In the genomic region with DNA sequence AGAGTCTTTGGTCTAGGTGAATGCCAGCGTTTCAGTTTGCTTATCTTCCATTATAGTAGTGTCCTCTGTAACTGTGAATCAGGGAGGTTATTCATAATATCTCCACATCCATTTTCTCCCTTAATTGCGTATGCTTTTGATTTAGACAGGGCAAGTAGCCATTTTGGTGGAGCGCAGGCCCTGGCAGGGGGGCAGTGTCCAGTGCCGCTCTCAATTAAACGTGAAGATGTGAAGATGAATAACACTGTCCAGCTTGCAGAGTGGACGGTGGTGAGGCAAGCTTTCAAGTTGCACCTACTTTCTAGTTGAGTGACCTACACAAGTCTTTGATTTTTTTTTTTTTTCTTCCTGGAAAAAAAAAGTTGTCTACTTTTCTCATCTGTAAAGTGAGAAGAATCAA, we compare ENCODE assay signal across 8 cellular contexts. TPM values are rescaled to one million over a fixed set of nuclear protein-coding genes. Genes with fewer than 3 reads are reported as not detected.
DNase-seq lines count a peak whose midpoint lies in the region; ATAC-seq, FAIRE-seq and TF ChIP-seq lines count a peak whose summit lies in the region.

No MANE protein-coding gene starts in this region.

- intact Hi-C loops in Calu3 (cut with micrococcal nuclease; ENCODE audit: unreplicated experiment) (no loop called here), activated B cell treated with CpG ODN at 0.5 μM for 24 hours (cut with micrococcal nuclease) (loop anchor here (10.0 kb wide), 2 partner anchors 524 to 1214 kb away; no protein-coding TSS in a partner anchor), esophagus muscularis mucosa (cut with DNase I) (no loop called here), head of caudate nucleus (cut with DNase I) (no loop called here)

- no peaks in the 10 kb centered on the region for H3K9me3 ChIP-seq in esophagus muscularis mucosa

- H3K4me1 ChIP-seq in esophagus muscularis mucosa = peaks cover 79 to 88% (median 86%) of the 10 kb centered on the region in 4 donors

- peaks cover 47% of the 10 kb centered on the region for H3K36me3 Mint-ChIP-seq in Calu3 (ENCODE audit: insufficient read depth, unreplicated experiment)
- peaks cover 4% of the 10 kb centered on the region for H3K36me3 Mint-ChIP-seq in activated B cell treated with CpG ODN at 0.5 μM for 24 hours (ENCODE audit: low read depth)
- peaks cover 2% of the 10 kb centered on the region for H3K36me3 Mint-ChIP-seq in progenitor cell of endocrine pancreas (ENCODE audit: insufficient read depth)

- DNase-seq in Calu3 (no peak), activated B cell treated with CpG ODN at 0.5 μM for 24 hours (no peak), esophagus muscularis mucosa (ENCODE audit: extremely low spot score) (no peak), progenitor cell of endocrine pancreas (ENCODE audit: low spot score, unreplicated experiment) (no peak), NCI-H1092 treated with DMSO at 0.1 percent for 48 hours (lab: John Stamatoyannopoulos, UW) (no peak), COLO668 (lab: John Stamatoyannopoulos, UW; ENCODE audit: unreplicated experiment) (no peak), head of caudate nucleus (no peak), GM12891 (ENCODE audit: insufficient read length, low spot score) (no peak)

- H3K4me1 Mint-ChIP-seq in Calu3 (ENCODE audit: low read depth, unreplicated experiment) (peaks cover 71% of the 10 kb centered on the region), activated B cell treated with CpG ODN at 0.5 μM for 24 hours (peaks cover 87% of the 10 kb centered on the region), progenitor cell of endocrine pancreas (ENCODE audit: low read depth) (peaks cover 69% of the 10 kb centered on the region)

- WGBS in esophagus muscularis mucosa = 75% methylated on average over 6 of the region's 6 CpGs

- no peaks in the 10 kb centered on the region for H3K36me3 ChIP-seq in esophagus muscularis mucosa

- peak overlapping the region in 2 of 4 donors; percentile 2 to 9 for H3K4me3 ChIP-seq in esophagus muscularis mucosa

- FAIRE-seq in GM12891 (lab: Jason Lieb, UNC) = no peak

- H3K27ac ChIP-seq in esophagus muscularis mucosa (replicated peaks in 1 of 4) = peak overlapping the region; percentile 50 to 75 (median 58)

- TF ChIP-seq CTCF in Calu3 (IDR thresholded peaks at IDR 0.05; ENCODE audit: unreplicated experiment) (no peak), activated B cell treated with CpG ODN at 0.5 μM for 24 hours (IDR thresholded peaks at IDR 0.05) (no peak), esophagus muscularis mucosa (IDR thresholded peaks at IDR 0.05) (no peak), progenitor cell of endocrine pancreas (IDR thresholded peaks at IDR 0.05; ENCODE audit: unreplicated experiment) (no peak)

- TF ChIP-seq POLR2A in esophagus muscularis mucosa (IDR thresholded peaks at IDR 0.05; ENCODE audit: low read depth) = no peak
- TF ChIP-seq POLR2A in GM12891 (IDR thresholded peaks at IDR 0.05; ENCODE audit: low read depth, low read length) = no peak

- no peaks in the 10 kb centered on the region for H3K27me3 ChIP-seq in esophagus muscularis mucosa

- TF ChIP-seq EP300 in esophagus muscularis mucosa (IDR thresholded peaks at IDR 0.05) = no peak

- CTCF ChIA-PET in Calu3 (lab: Charles Lee) (interaction anchor here (0.6 to 10.0 kb wide), 8 partner anchors 11 to 80 kb away, joined by 3 to 122 read pairs (median 4); no protein-coding TSS in a partner anchor), activated B cell treated with CpG ODN at 0.5 μM for 24 hours (lab: Charles Lee) (interaction anchor here (1.1 to 2.3 kb wide), 7 partner anchors 14 to 81 kb away, joined by 3 to 15 read pairs (median 5); no protein-coding TSS in a partner anchor)

- H3K27ac Mint-ChIP-seq in Calu3 (ENCODE audit: unreplicated experiment) (peak overlapping the region; percentile 94), activated B cell treated with CpG ODN at 0.5 μM for 24 hours (peak overlapping the region; percentile 76), progenitor cell of endocrine pancreas (peak overlapping the region; percentile 98)

- H3K9me3 Mint-ChIP-seq in Calu3 (ENCODE audit: low read depth, unreplicated experiment) = no peaks in the 10 kb centered on the region
- no peaks in the 10 kb centered on the region for H3K9me3 Mint-ChIP-seq in activated B cell treated with CpG ODN at 0.5 μM for 24 hours
- H3K9me3 Mint-ChIP-seq in progenitor cell of endocrine pancreas (ENCODE audit: low read depth) = no peaks in the 10 kb centered on the region

- POLR2A ChIA-PET in activated B cell treated with CpG ODN at 0.5 μM for 24 hours (lab: Charles Lee) = interaction anchor here (0.6 to 1.6 kb wide), 5 partner anchors 13 to 239 kb away, joined by 3 to 9 read pairs (median 8); no protein-coding TSS in a partner anchor

- peak overlapping the region; percentile 58 for H3K4me3 Mint-ChIP-seq in Calu3 (ENCODE audit: low read depth, unreplicated experiment)
- H3K4me3 Mint-ChIP-seq in activated B cell treated with CpG ODN at 0.5 μM for 24 hours = peak overlapping the region; percentile 53
- peak overlapping the region; percentile 44 for H3K4me3 Mint-ChIP-seq in progenitor cell of endocrine pancreas (ENCODE audit: low read depth)

- BruUV-seq in Calu3 (replicated peaks; lab: Mats Ljungman, UMichigan) = no TSS peak

- H3K27me3 Mint-ChIP-seq in Calu3 (ENCODE audit: unreplicated experiment) = no peaks in the 10 kb centered on the region
- no peaks in the 10 kb centered on the region for H3K27me3 Mint-ChIP-seq in activated B cell treated with CpG ODN at 0.5 μM for 24 hours
- no peaks in the 10 kb centered on the region for H3K27me3 Mint-ChIP-seq in progenitor cell of endocrine pancreas

- ATAC-seq in activated B cell treated with CpG ODN at 0.5 μM for 24 hours (ENCODE audit: low read depth) = no peak

TF ChIP-seq in GM12891, 5 proteins besides CTCF, POLR2A, EP300 and RAD21:
- TF ChIP-seq POU2F2 (IDR thresholded peaks at IDR 0.05; ENCODE audit: low read depth, low read length) = no peak
- no peak for TF ChIP-seq PAX5 (IDR thresholded peaks at IDR 0.05; ENCODE audit: insufficient read depth, low read length, severe bottlenecking)
- TF ChIP-seq SPI1 (IDR thresholded peaks at IDR 0.05; ENCODE audit: low read depth, low read length) = no peak
- TF ChIP-seq TAF1 (IDR thresholded peaks at IDR 0.05; ENCODE audit: low read depth, low read length) = no peak
- no peak for TF ChIP-seq POLR2AphosphoS5 (IDR thresholded peaks at IDR 0.05; ENCODE audit: low read depth, low read length)

RNA-seq across cellular contexts. Expression of a gene that starts 4.5 kb away (rescaled TPM):
- total RNA-seq in Calu3 (2022) (98.6 and 116 TPM in 2 replicates), activated B cell treated with CpG ODN at 0.5 μM for 24 hours (18.9 and 20.7 TPM in 2 replicates), esophagus muscularis mucosa (10 to 100 TPM; 17.9 to 50.5 (median 38.4) TPM), progenitor cell of endocrine pancreas (126 TPM in 2 replicates)
- 5.2 TPM for polyA plus RNA-seq in GM12891 (2012; ENCODE audit: low read depth, missing spikeins)

RNA-seq across cellular contexts. Expression of a gene that starts 50.3 kb away (rescaled TPM):
- total RNA-seq in Calu3 (2022) (61.4 and 67.2 TPM in 2 replicates), activated B cell treated with CpG ODN at 0.5 μM for 24 hours (8.5 and 10.3 TPM in 2 replicates), esophagus muscularis mucosa (10 to 100 TPM; 15.4 to 26.6 (median 25.5) TPM), progenitor cell of endocrine pancreas (132 and 137 TPM in 2 replicates)
- polyA plus RNA-seq in GM12891 (2012; ENCODE audit: low read depth, missing spikeins) = 10.2 TPM
